ENCODE assay signal across 23 cellular contexts in the genomic region with DNA sequence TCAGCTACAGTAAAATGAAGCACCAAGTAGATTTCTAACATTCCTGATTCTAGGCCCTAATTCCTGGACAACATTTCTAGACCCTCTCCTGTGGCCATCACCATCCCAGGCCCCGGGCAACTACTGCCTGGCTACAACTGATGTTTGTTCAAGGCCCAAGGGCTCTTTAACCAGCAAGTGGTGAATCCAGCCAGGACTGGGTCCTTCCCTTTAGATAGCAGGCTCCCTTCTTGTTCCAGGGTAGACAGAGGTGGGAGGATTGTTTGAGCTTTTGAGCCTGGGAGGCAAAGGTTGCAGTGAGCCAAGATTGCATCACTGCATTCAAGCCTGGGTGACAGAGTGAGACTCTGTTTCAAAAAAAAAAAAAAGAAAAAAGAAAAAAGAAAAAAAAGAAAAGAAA. TPM values are rescaled to one million over a fixed set of nuclear protein-coding genes. Genes with fewer than 3 reads are reported as not detected.
DNase-seq lines count a peak whose midpoint lies in the region; ATAC-seq, FAIRE-seq and TF ChIP-seq lines count a peak whose summit lies in the region.
"Had no signal": no experiment of that assay in that cellular context is flagged by ENCODE, and none has a peak within 500 bp of the region (broad histone marks: within the 10 kb centered on the region; RNA-seq: fewer than 3 reads in every experiment).

No MANE protein-coding gene starts in this region.

- H3K27me3 ChIP-seq in HepG2 (ENCODE audit: control insufficient read depth in 1 of 2, insufficient read depth in 2 of 2, low read length in 2 of 2): no peaks in the 10 kb centered on the region

- H3K4me1 ChIP-seq in HepG2 (ENCODE audit: insufficient read depth, low read length): peaks cover 20% of the 10 kb centered on the region
- H3K4me1 ChIP-seq in kidney (ENCODE audit: control insufficient read depth in 1 of 2, insufficient read depth in 1 of 2, low read depth in 1 of 2, low read length in 2 of 2): no peaks in the 10 kb centered on the region

- TF ChIP-seq RAD21 in HepG2 (CRISPR knock-in tag; IDR thresholded peaks at IDR 0.05): no peak; the same call in 1 of the 2 replicates

- H3K4me2 ChIP-seq in HepG2 (ENCODE audit: low read depth, low read length): peak overlapping the region; percentile 56

- ATAC-seq in HepG2: peak; percentile 98
- ATAC-seq in GM21390 (IDR thresholded peaks at IDR 0.05; ENCODE audit: unreplicated experiment): no peak
- ATAC-seq: GM12878, Panc1 had no signal

- TF ChIP-seq CTCF in HepG2 (CRISPR knock-in tag; IDR thresholded peaks at IDR 0.05): no peak
- no peak for TF ChIP-seq CTCF in kidney (IDR thresholded peaks at IDR 0.05; ENCODE audit: borderline replicate concordance, extremely low read depth, insufficient read depth)

- H3K4me3 ChIP-seq in HepG2 (replicated peaks in 1 of 3; ENCODE audit: insufficient read depth in 1 of 3, low read depth in 2 of 3, low read length in 3 of 3) (no peak overlapping the region), kidney (ENCODE audit: low read length in 2 of 2) (no peak overlapping the region)
- H3K4me3 ChIP-seq: GM12878 had no signal

- intact Hi-C loops in HepG2 (cut with micrococcal nuclease; ENCODE audit: unreplicated experiment) (no loop called here), kidney (cut with DNase I) (no loop called here)

- H3K79me2 ChIP-seq in HepG2 (ENCODE audit: insufficient read depth, low read length): no peaks in the 10 kb centered on the region

- H2AFZ ChIP-seq in HepG2 (ENCODE audit: low read length): no peak overlapping the region

- FAIRE-seq in HepG2 (lab: Jason Lieb, UNC): peak; percentile 89
- no peak for FAIRE-seq in kidney (lab: Jason Lieb, UNC)
- FAIRE-seq: GM12878, H1 had no signal

- DNase-seq in ELF-1 (ENCODE audit: low read depth, low spot score) (peak; percentile 18), amniotic epithelial cell (ENCODE audit: low read depth) (peak; percentile 16), HepG2 (ENCODE audit: low spot score) (peak; percentile 82), renal cortical epithelial cell (ENCODE audit: low read depth) (peak; percentile 42), kidney (no peak), NOMO-1 treated with dmso at 0.1 percent for 144 hours (lab: John Stamatoyannopoulos, UW; ENCODE audit: unreplicated experiment) (no peak)
- DNase-seq: DMS153, GDM1, HCEC 1CT, Karpas-422, MV-4-11, NCI-H1105 treated with DMSO at 0.1 percent for 48 hours, NCI-H146, NCI-H2029, NCI-H2227 treated with DMSO at 0.1 percent for 48 hours, NCI-H526 treated with DMSO at 0.1 percent for 48 hours, SHP77 had no signal

- POLR2A ChIA-PET in HepG2 (lab: Yijun Ruan, JAX): interaction anchor here (1.9 kb wide), 1 partner anchor 12 kb away, joined by 5 read pairs; a partner anchor contains a TSS

- 7% methylated on average over 1 of the region's 1 CpG for WGBS in HepG2 (ENCODE audit: low lambda C conversion rate)

- in situ Hi-C loops in HepG2 (cut with HindIII; ENCODE audit: extremely low pct_ligation_motif_present, low pct_unique_long_range_greater_than_20kb): no loop called here

- TF ChIP-seq POLR2A in HepG2 (IDR thresholded peaks at IDR 0.05; ENCODE audit: insufficient read depth in 1 of 2, low read depth in 2 of 2, low read length in 2 of 2): no peak

- no peaks in the 10 kb centered on the region for H3K9me3 ChIP-seq in HepG2 (ENCODE audit: low read length)
- no peaks in the 10 kb centered on the region for H3K9me3 ChIP-seq in kidney (ENCODE audit: control insufficient read depth in 1 of 2, low read length in 2 of 2)

- no TSS peak for BruUV-seq in HepG2 (replicated peaks; lab: Mats Ljungman, UMichigan)

- no peaks in the 10 kb centered on the region for H4K20me1 ChIP-seq in HepG2 (ENCODE audit: insufficient read depth, low read length)

- no peak overlapping the region for H3K27ac ChIP-seq in HepG2 (ENCODE audit: extremely low read length, insufficient read depth, low read length)
- H3K27ac ChIP-seq in kidney (ENCODE audit: low read depth in 2 of 2, low read length in 2 of 2): no peak overlapping the region
- H3K27ac ChIP-seq: RWPE1 had no signal

- H3K9ac ChIP-seq in HepG2 (ENCODE audit: insufficient read depth, low read depth, low read length): no peak overlapping the region
- no peak overlapping the region for H3K9ac ChIP-seq in kidney (ENCODE audit: low read length in 2 of 2)

- CTCF ChIA-PET in HepG2 (lab: Yijun Ruan, JAX; ENCODE audit: low intra/inter-chr PET ratio, low total read pairs): no interaction called here

- TF ChIP-seq EP300 in HepG2 (IDR thresholded peaks at IDR 0.05; ENCODE audit: low read depth in 2 of 2, low read length in 2 of 2): no peak
- TF ChIP-seq EP300 in HepG2 (CRISPR knock-in tag; IDR thresholded peaks at IDR 0.05; ENCODE audit: borderline replicate concordance): no peak

- H3K36me3 ChIP-seq in HepG2 (replicated peaks in 1 of 2; ENCODE audit: control insufficient read depth in 1 of 2, insufficient read depth in 2 of 2, low read length in 2 of 2): no peaks in the 10 kb centered on the region
- no peaks in the 10 kb centered on the region for H3K36me3 ChIP-seq in kidney (ENCODE audit: control insufficient read depth in 1 of 2, insufficient read depth in 2 of 2, low read length in 2 of 2)

TF ChIP-seq in HepG2, 621 proteins besides CTCF, POLR2A, EP300 and RAD21 (continues in another document):
- TF ChIP-seq HNF4G (IDR thresholded peaks at IDR 0.05; ENCODE audit: borderline replicate concordance, low read depth, low read length) (peak; percentile 84), HNF4G (CRISPR knock-in tag; IDR thresholded peaks at IDR 0.05; ENCODE audit: borderline replicate concordance, low read depth) (peak; percentile 55; the same call in 1 of the 2 replicates), ZFX (CRISPR knock-in tag; IDR thresholded peaks at IDR 0.05; ENCODE audit: low read depth) (0 out of 2 replicates have a peak, but pooled peaks have one; percentile 28), POGZ (CRISPR knock-in tag; IDR thresholded peaks at IDR 0.05) (peak; percentile 48; the same call in 1 of the 2 replicates), FOSL2 (CRISPR knock-in tag; IDR thresholded peaks at IDR 0.05) (0 out of 2 replicates have a peak, but pooled peaks have one; percentile 37), ZFY (CRISPR knock-in tag; IDR thresholded peaks at IDR 0.05) (0 out of 2 replicates have a peak, but pooled peaks have one; percentile 13), TEAD3 (CRISPR knock-in tag; optimal IDR thresholded peaks at IDR 0.05; ENCODE audit: borderline replicate concordance) (peak; percentile 32)
- TF ChIP-seq, protein P1, sequence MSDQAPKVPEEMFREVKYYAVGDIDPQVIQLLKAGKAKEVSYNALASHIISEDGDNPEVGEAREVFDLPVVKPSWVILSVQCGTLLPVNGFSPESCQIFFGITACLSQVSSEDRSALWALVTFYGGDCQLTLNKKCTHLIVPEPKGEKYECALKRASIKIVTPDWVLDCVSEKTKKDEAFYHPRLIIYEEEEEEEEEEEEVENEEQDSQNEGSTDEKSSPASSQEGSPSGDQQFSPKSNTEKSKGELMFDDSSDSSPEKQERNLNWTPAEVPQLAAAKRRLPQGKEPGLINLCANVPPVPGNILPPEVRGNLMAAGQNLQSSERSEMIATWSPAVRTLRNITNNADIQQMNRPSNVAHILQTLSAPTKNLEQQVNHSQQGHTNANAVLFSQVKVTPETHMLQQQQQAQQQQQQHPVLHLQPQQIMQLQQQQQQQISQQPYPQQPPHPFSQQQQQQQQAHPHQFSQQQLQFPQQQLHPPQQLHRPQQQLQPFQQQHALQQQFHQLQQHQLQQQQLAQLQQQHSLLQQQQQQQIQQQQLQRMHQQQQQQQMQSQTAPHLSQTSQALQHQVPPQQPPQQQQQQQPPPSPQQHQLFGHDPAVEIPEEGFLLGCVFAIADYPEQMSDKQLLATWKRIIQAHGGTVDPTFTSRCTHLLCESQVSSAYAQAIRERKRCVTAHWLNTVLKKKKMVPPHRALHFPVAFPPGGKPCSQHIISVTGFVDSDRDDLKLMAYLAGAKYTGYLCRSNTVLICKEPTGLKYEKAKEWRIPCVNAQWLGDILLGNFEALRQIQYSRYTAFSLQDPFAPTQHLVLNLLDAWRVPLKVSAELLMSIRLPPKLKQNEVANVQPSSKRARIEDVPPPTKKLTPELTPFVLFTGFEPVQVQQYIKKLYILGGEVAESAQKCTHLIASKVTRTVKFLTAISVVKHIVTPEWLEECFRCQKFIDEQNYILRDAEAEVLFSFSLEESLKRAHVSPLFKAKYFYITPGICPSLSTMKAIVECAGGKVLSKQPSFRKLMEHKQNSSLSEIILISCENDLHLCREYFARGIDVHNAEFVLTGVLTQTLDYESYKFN (CRISPR knock-in tag; conservative IDR thresholded peaks at IDR 0.05): peak; percentile 39; the same call in 1 of the 2 replicates
- TF ChIP-seq, protein P2, sequence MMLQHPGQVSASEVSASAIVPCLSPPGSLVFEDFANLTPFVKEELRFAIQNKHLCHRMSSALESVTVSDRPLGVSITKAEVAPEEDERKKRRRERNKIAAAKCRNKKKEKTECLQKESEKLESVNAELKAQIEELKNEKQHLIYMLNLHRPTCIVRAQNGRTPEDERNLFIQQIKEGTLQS (CRISPR knock-in tag; IDR thresholded peaks at IDR 0.05): peak; percentile 77

RNA-seq across cellular contexts. Expression of a gene that starts 12.7 kb away (rescaled TPM):
- total RNA-seq in HepG2 (2016; rRNA removed; fragmentation: Illumina TruSeq; extraction: Trizol) (6.1 and 6.8 TPM in 2 replicates), renal cortical epithelial cell (1.6 and 5.9 TPM in 2 replicates), kidney (2.6 TPM)
- 2.6 and 3.5 TPM in 2 replicates for total RNA-seq in HepG2 (2016; cell fraction: cytosol; rRNA removed; fragmentation: Illumina TruSeq; extraction: Trizol; ENCODE audit: low read depth)
- 5.8 and 6.3 TPM in 2 replicates for total RNA-seq in HepG2 (2016; cell fraction: insoluble cytoplasmic fraction; rRNA removed; fragmentation: Illumina TruSeq; extraction: Trizol)
- total RNA-seq in HepG2 (2016; cell fraction: membrane; rRNA removed; fragmentation: Illumina TruSeq; extraction: Trizol): 6.1 and 7.1 TPM in 2 replicates
- 9.6 and 14.1 TPM in 2 replicates for total RNA-seq in HepG2 (2016; cell fraction: nucleus; rRNA removed; fragmentation: Illumina TruSeq; extraction: Trizol)
- polyA plus RNA-seq in HepG2 (2011; rRNA removed) (9.1 and 10.2 TPM in 2 replicates), kidney (ENCODE audit: insufficient read depth, low read depth, low replicate concordance) (4.6 TPM)
- polyA plus RNA-seq in HepG2 (2011; cell fraction: cytosol; rRNA removed): 2.0 and 3.2 TPM in 2 replicates
- 17.7 and 24.1 TPM in 2 replicates for polyA plus RNA-seq in HepG2 (2011; cell fraction: nucleus; rRNA removed)
- polyA plus RNA-seq in HepG2 (2012): 4.3 TPM in 2 replicates
- polyA plus RNA-seq in HepG2 (2016; cell fraction: cytosol; fragmentation: Illumina TruSeq; extraction: Trizol; ENCODE audit: low read depth): 5.7 and 7.8 TPM in 2 replicates
- 10.7 and 15.3 TPM in 2 replicates for polyA plus RNA-seq in HepG2 (2016; cell fraction: insoluble cytoplasmic fraction; fragmentation: Illumina TruSeq; extraction: Trizol; ENCODE audit: low read depth)
- 10.6 and 12.0 TPM in 2 replicates for polyA plus RNA-seq in HepG2 (2016; cell fraction: membrane; fragmentation: Illumina TruSeq; extraction: Trizol; ENCODE audit: low read depth)
- 22.4 and 25.6 TPM in 2 replicates for polyA plus RNA-seq in HepG2 (2016; cell fraction: nucleus; fragmentation: Illumina TruSeq; extraction: Trizol; ENCODE audit: insufficient read depth, low read depth)
- polyA minus RNA-seq in HepG2 (2011; rRNA and poly(A)+ RNA removed; ENCODE audit: low replicate concordance): 0.49 and 1.2 TPM in 2 replicates
- polyA minus RNA-seq in HepG2 (2011; cell fraction: cytosol; rRNA and poly(A)+ RNA removed): 0.69 and 0.97 TPM in 2 replicates
- polyA minus RNA-seq in HepG2 (2011; cell fraction: nucleus; rRNA and poly(A)+ RNA removed): 18.7 and 20.9 TPM in 2 replicates
- total RNA-seq: GM12878, OCI-LY7 had no signal
- polyA plus RNA-seq: GM12878 had no signal

Comparison
In these comparisons a context has a peak if more than half of its experiments do, and no peak if none do; other contexts are left out.
1. DNase-seq: peak in ELF-1 (single experiment), amniotic epithelial cell (single experiment), HepG2 (single experiment) and renal cortical epithelial cell (single experiment); none in kidney (single experiment) and NOMO-1 treated with dmso at 0.1 percent for 144 hours (single experiment).